20 cellular contexts compared by ENCODE assay signal in the genomic region with DNA sequence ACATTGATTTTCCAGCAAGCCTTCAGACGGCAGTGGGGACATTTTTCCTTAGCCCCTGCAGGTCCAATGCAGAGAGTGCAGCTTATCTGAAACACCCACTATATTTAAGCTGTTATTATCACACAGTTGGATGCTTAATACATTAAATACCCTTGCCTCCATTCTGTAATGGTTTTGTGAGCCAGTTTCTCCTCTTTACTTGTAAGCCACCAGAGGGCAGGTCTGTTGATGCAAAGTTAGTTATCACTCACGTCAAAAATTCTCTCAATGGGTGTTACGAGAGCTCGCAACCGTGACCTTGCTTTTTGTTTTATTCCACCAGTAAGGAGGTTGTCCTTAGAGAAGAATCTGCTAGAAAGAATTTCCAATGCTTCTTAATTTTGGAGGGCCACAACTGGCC.
"Had no signal": no experiment of that assay in that cellular context is flagged by ENCODE, and none has a peak within 500 bp of the region (broad histone marks: within the 10 kb centered on the region; RNA-seq: fewer than 3 reads in every experiment).

No MANE protein-coding gene starts in this region.

- H3K27ac Mint-ChIP-seq: activated CD8-positive, alpha-beta T cell treated with anti-CD3 and anti-CD28 coated beads, Interleukin-2, amount 10 ng/mL, durations not matched to agents 7 days and 5 days; activated naive CD8-positive, alpha-beta T cell treated with anti-CD3 and anti-CD28 coated beads, Interleukin-2, amount 50 U/mL, for 24 hours; activated T-helper 1 cell treated with anti-CD3 and anti-CD28 coated beads, Interleukin-12 subunit alpha, Interleukin-12 subunit beta, Interleukin-2, Interleukin-4 antibody, amounts not matched to agents 30 ng/mL and 10 ng/mL and 1 ng/mL, durations not matched to agents 14 hours and 24 hours and 36 hours; naive thymus-derived CD4-positive, alpha-beta T cell; T-cell had no signal

- H3K4me3 Mint-ChIP-seq: activated CD8-positive, alpha-beta T cell treated with anti-CD3 and anti-CD28 coated beads, Interleukin-2, amount 10 ng/mL, durations not matched to agents 7 days and 5 days; activated naive CD8-positive, alpha-beta T cell treated with anti-CD3 and anti-CD28 coated beads, Interleukin-2, amount 50 U/mL, for 24 hours; activated T-helper 1 cell treated with anti-CD3 and anti-CD28 coated beads, Interleukin-12 subunit alpha, Interleukin-12 subunit beta, Interleukin-2, Interleukin-4 antibody, amounts not matched to agents 30 ng/mL and 10 ng/mL and 1 ng/mL, durations not matched to agents 14 hours and 24 hours and 36 hours; naive thymus-derived CD4-positive, alpha-beta T cell; neural crest cell; T-cell had no signal

- H3K27me3 ChIP-seq: upper lobe of left lung had no signal

- H3K9me3 ChIP-seq: heart right ventricle, lower lobe of right lung, upper lobe of left lung had no signal

- ATAC-seq: activated CD8-positive, alpha-beta T cell treated with anti-CD3 and anti-CD28 coated beads, Interleukin-2, amount 10 ng/mL, durations not matched to agents 7 days and 5 days; activated naive CD8-positive, alpha-beta T cell treated with anti-CD3 and anti-CD28 coated beads, Interleukin-2, amount 50 U/mL, for 24 hours; esophagus mucosa; heart right ventricle; lower lobe of right lung; naive thymus-derived CD4-positive, alpha-beta T cell; stimulated activated naive CD8-positive, alpha-beta T cell treated with anti-CD3 and anti-CD28 coated beads, Interleukin-15, Interleukin-2, amounts not matched to agents 100 U/mL and 50 U/mL, for 24 hours; T-cell had no signal

- DNase-seq: activated CD4-positive, alpha-beta T cell treated with anti-CD3 and anti-CD28 coated beads for 1 hour; activated CD4-positive, alpha-beta T cell treated with anti-CD3 and anti-CD28 coated beads, Interleukin-2, amount 50 U/mL, for 1 hour; activated CD8-positive, alpha-beta T cell treated with anti-CD3 and anti-CD28 coated beads, Interleukin-2, amount 10 ng/mL, durations not matched to agents 7 days and 5 days; activated gamma-delta T cell; activated naive CD4-positive, alpha-beta T cell treated with anti-CD3 and anti-CD28 coated beads, Interleukin-2, amount 50 U/mL, for 16 hours; activated naive CD8-positive, alpha-beta T cell treated with anti-CD3 and anti-CD28 coated beads, Interleukin-2, amount 50 U/mL, for 24 hours; cerebellar nuclear complex; heart right ventricle; kidney; lower lobe of right lung; naive thymus-derived CD4-positive, alpha-beta T cell; occipital lobe; sigmoid colon; stimulated activated CD4-positive, alpha-beta T cell treated with anti-CD3 and anti-CD28 coated beads, Interleukin-2, amount 100 ng/mL, for 48 hours; stimulated activated naive CD8-positive, alpha-beta T cell treated with anti-CD3 and anti-CD28 coated beads, Interleukin-15, Interleukin-2, amounts not matched to agents 100 U/mL and 50 U/mL, for 24 hours; T-cell; upper lobe of left lung had no signal

- H3K4me1 Mint-ChIP-seq: activated naive CD8-positive, alpha-beta T cell treated with anti-CD3 and anti-CD28 coated beads, Interleukin-2, amount 50 U/mL, for 24 hours; naive thymus-derived CD4-positive, alpha-beta T cell; neural crest cell; T-cell had no signal

- H3K4me1 ChIP-seq: heart right ventricle, lower lobe of right lung, sigmoid colon, upper lobe of left lung had no signal

- H3K36me3 Mint-ChIP-seq: naive thymus-derived CD4-positive, alpha-beta T cell; T-cell had no signal

- H3K4me3 ChIP-seq: heart right ventricle, lower lobe of right lung, sigmoid colon, upper lobe of left lung had no signal

- H3K9me3 Mint-ChIP-seq: activated naive CD8-positive, alpha-beta T cell treated with anti-CD3 and anti-CD28 coated beads, Interleukin-2, amount 50 U/mL, for 24 hours; activated T-helper 1 cell treated with anti-CD3 and anti-CD28 coated beads, Interleukin-12 subunit alpha, Interleukin-12 subunit beta, Interleukin-2, Interleukin-4 antibody, amounts not matched to agents 30 ng/mL and 10 ng/mL and 1 ng/mL, durations not matched to agents 14 hours and 24 hours and 36 hours; naive thymus-derived CD4-positive, alpha-beta T cell; neural crest cell; T-cell had no signal

- H3K27ac ChIP-seq: heart right ventricle, lower lobe of right lung, sigmoid colon, upper lobe of left lung had no signal

- H3K36me3 ChIP-seq: heart right ventricle, lower lobe of right lung, sigmoid colon, upper lobe of left lung had no signal
